Comparison of ENCODE assay signal across 11 cellular contexts in genomic region chr22:46777609-46777970, GRCh38. TPM values are rescaled to one million over a fixed set of nuclear protein-coding genes. Genes with fewer than 3 reads are reported as not detected.
DNase-seq lines count a peak whose midpoint lies in the region; ATAC-seq, FAIRE-seq and TF ChIP-seq lines count a peak whose summit lies in the region.
"Had no signal": no experiment of that assay in that cellular context is flagged by ENCODE, and none has a peak within 500 bp of the region (broad histone marks: within the 10 kb centered on the region; RNA-seq: fewer than 3 reads in every experiment).

No MANE protein-coding gene starts in this region.

- H3K27me3 ChIP-seq in H1 (replicated peaks in 1 of 4; ENCODE audit: control insufficient read depth in 3 of 4, extremely low read depth in 1 of 4, insufficient read depth in 3 of 4, low read length in 3 of 4) = no peaks in the 10 kb centered on the region; a peak in 1 of 7 replicates

- H3K23ac ChIP-seq in H1 (ENCODE audit: insufficient read length) = no peak overlapping the region

- no peak overlapping the region for H2AFZ ChIP-seq in H1 (ENCODE audit: low read length)

- H3K27me3 Mint-ChIP-seq in T-helper 2 cell treated with Interferon-gamma antibody and Interleukin-4, amounts not matched to agents 5 μg/mL and 100 μg/mL, for 36 hours (ENCODE audit: low read depth) = no peaks in the 10 kb centered on the region

- no peak overlapping the region for H3K27ac ChIP-seq in H1 (ENCODE audit: low read depth, low read length)

- H4K20me1 ChIP-seq in H1 (replicated peaks in 1 of 2; ENCODE audit: control insufficient read depth in 1 of 2, insufficient read depth in 2 of 2, low read length in 2 of 2) = peaks cover 3 to 10% of the 10 kb centered on the region in 2 experiments

- H3K18ac ChIP-seq in H1 (ENCODE audit: extremely low read depth, low read length) = no peak overlapping the region

- no peak overlapping the region for H2BK12ac ChIP-seq in H1 (ENCODE audit: low read depth, low read length)

- TF ChIP-seq CTCF in H1 (IDR thresholded peaks at IDR 0.05; ENCODE audit: control extremely low read depth in 1 of 3, insufficient read depth in 1 of 3, low read depth in 1 of 3, low read length in 3 of 3) = no peak

- H3K9ac ChIP-seq in H1 (replicated peaks in 1 of 4; ENCODE audit: extremely low read depth in 1 of 4, low read depth in 3 of 4, low read length in 3 of 4) = no peak overlapping the region

- 87% methylated on average over 11 of the region's 11 CpGs; no CpG with 5 or more reads in 1 of the 2 experiments for WGBS in H1 (ENCODE audit: extremely low coverage in 1 of 2, insufficient coverage in 1 of 2, insufficient read length in 1 of 2, insufficient replicate concordance in 2 of 2, low coverage in 1 of 2, low lambda C conversion rate in 2 of 2, missing lambda C conversion rate in 1 of 2), 2 experiments

- H2BK5ac ChIP-seq in H1 (ENCODE audit: low read depth, low read length) = peak overlapping the region; percentile 26; the same call in 1 of the 2 replicates

- H2BK15ac ChIP-seq in H1 (ENCODE audit: low read length) = no peak overlapping the region

- no peak overlapping the region for H4K5ac ChIP-seq in H1 (ENCODE audit: insufficient read length, low read depth, low read length)

- H2BK20ac ChIP-seq in H1 (ENCODE audit: low read length) = no peak overlapping the region

- H3K36me3 ChIP-seq in H1 (ENCODE audit: control insufficient read depth in 2 of 4, insufficient read depth in 4 of 4, low read length in 3 of 4) = no peaks in the 10 kb centered on the region

- no peak overlapping the region for H3K4ac ChIP-seq in H1 (replicated peaks; ENCODE audit: insufficient read length, low read depth, low read length)

- H3K27ac Mint-ChIP-seq in T-helper 2 cell treated with Interferon-gamma antibody and Interleukin-4, amounts not matched to agents 5 μg/mL and 100 μg/mL, for 36 hours = peak overlapping the region; percentile 80

- no peaks in the 10 kb centered on the region for H3K9me3 Mint-ChIP-seq in T-helper 2 cell treated with Interferon-gamma antibody and Interleukin-4, amounts not matched to agents 5 μg/mL and 100 μg/mL, for 36 hours

- H2BK120ac ChIP-seq in H1 (replicated peaks; ENCODE audit: low read depth, low read length) = no peak overlapping the region

- no peak for TF ChIP-seq EP300 in H1 (IDR thresholded peaks at IDR 0.05; ENCODE audit: borderline replicate concordance in 1 of 2, low read depth in 2 of 2, low read length in 2 of 2)

- H3K4me3 ChIP-seq in H1 (ENCODE audit: extremely low read depth in 1 of 4, insufficient read depth in 2 of 4, low read depth in 3 of 4, low read length in 4 of 4) = no peak overlapping the region

- H3K36me3 Mint-ChIP-seq in T-helper 2 cell treated with Interferon-gamma antibody and Interleukin-4, amounts not matched to agents 5 μg/mL and 100 μg/mL, for 36 hours (ENCODE audit: low read depth) = peaks cover 4% of the 10 kb centered on the region

- peaks cover 0 to 13% (median 7%) of the 10 kb centered on the region in 4 experiments; a peak in 6 of 7 replicates for H3K4me1 ChIP-seq in H1 (replicated peaks in 1 of 4; ENCODE audit: control insufficient read depth in 3 of 4, insufficient read depth in 4 of 4, low read length in 3 of 4)

- no peak for TF ChIP-seq RAD21 in H1 (IDR thresholded peaks at IDR 0.05 in 1 of 2, conservative IDR thresholded peaks at IDR 0.05 in 1 of 2; ENCODE audit: low read depth in 2 of 2, low read length in 2 of 2)

- TF ChIP-seq POLR2A in H1 (IDR thresholded peaks at IDR 0.05; ENCODE audit: control extremely low read depth in 1 of 2, low read depth in 2 of 2, low read length in 2 of 2) = no peak

- no peak overlapping the region for H3K56ac ChIP-seq in H1 (replicated peaks; ENCODE audit: insufficient read length, low read depth, low read length)

- peaks cover 0 to 69% of the 10 kb centered on the region in 2 experiments; a peak in 2 of 4 replicates for H3K79me2 ChIP-seq in H1 (ENCODE audit: control insufficient read depth in 1 of 2, insufficient read depth in 2 of 2, low read length in 2 of 2)

- no peak overlapping the region for H2AK5ac ChIP-seq in H1 (ENCODE audit: low read depth, low read length)

- no peaks in the 10 kb centered on the region for H3K23me2 ChIP-seq in H1 (ENCODE audit: low read depth, low read length)

- DNase-seq in T-helper 2 cell treated with Interferon-gamma antibody and Interleukin-4, amounts not matched to agents 5 μg/mL and 100 μg/mL, for 36 hours (ENCODE audit: low spot score) = no peak
- DNase-seq in H1 (ENCODE audit: low read depth in 1 of 2, low spot score in 2 of 2) (no peak), occipital lobe (lab: John Stamatoyannopoulos, UW) (no peak), dedifferentiated amniotic fluid mesenchymal stem cell (ENCODE audit: extremely low spot score) (no peak)
- DNase-seq in stimulated activated CD4-positive, alpha-beta T cell treated with anti-CD3 and anti-CD28 coated beads, Interleukin-4, amount 100 ng/mL, for 24 hours = peak; percentile 57
- DNase-seq: cerebellar nuclear complex, SHP77 had no signal

- peak overlapping the region; percentile 79 for H3K4me3 Mint-ChIP-seq in T-helper 2 cell treated with Interferon-gamma antibody and Interleukin-4, amounts not matched to agents 5 μg/mL and 100 μg/mL, for 36 hours

- H3K4me1 Mint-ChIP-seq in T-helper 2 cell treated with Interferon-gamma antibody and Interleukin-4, amounts not matched to agents 5 μg/mL and 100 μg/mL, for 36 hours (ENCODE audit: low read depth) = peaks cover 46% of the 10 kb centered on the region

- no peaks in the 10 kb centered on the region for H3K9me3 ChIP-seq in H1 (ENCODE audit: insufficient read depth in 2 of 2, low read depth in 1 of 2, low read length in 1 of 2)

- H3K4me2 ChIP-seq in H1 (ENCODE audit: insufficient read depth in 1 of 2, low read depth in 2 of 2, low read length in 2 of 2) = no peak overlapping the region

- no peak overlapping the region for H4K91ac ChIP-seq in H1 (replicated peaks; ENCODE audit: insufficient read length, low read length)

- ATAC-seq in GM18498 (IDR thresholded peaks at IDR 0.05; ENCODE audit: unreplicated experiment) (peak; percentile 37), HG03460 (IDR thresholded peaks at IDR 0.05; ENCODE audit: unreplicated experiment) (no peak), GM21825 (IDR thresholded peaks at IDR 0.05; ENCODE audit: unreplicated experiment) (no peak)

- H3K14ac ChIP-seq in H1 (ENCODE audit: insufficient read length) = no peak overlapping the region

- CTCF ChIA-PET in H1 (lab: Charles Lee; ENCODE audit: partially characterized antibody) = no interaction called here

- POLR2A ChIA-PET in H1 (lab: Charles Lee; ENCODE audit: partially characterized antibody) = no interaction called here

- FAIRE-seq in H1 (lab: Jason Lieb, UNC) = no peak
- FAIRE-seq: keratinocyte had no signal

- H3K79me1 ChIP-seq in H1 (ENCODE audit: low read depth, low read length) = peaks cover 18% of the 10 kb centered on the region

- peak overlapping the region; percentile 45 for H4K8ac ChIP-seq in H1 (ENCODE audit: extremely low read depth, insufficient read depth, low read length)

TF ChIP-seq in H1, 55 proteins besides CTCF, POLR2A, EP300 and RAD21:
- no peak for TF ChIP-seq ZNF274 (IDR thresholded peaks at IDR 0.05; ENCODE audit: borderline replicate concordance, extremely low read depth, low read length)
- TF ChIP-seq HDAC6 (IDR thresholded peaks at IDR 0.05; ENCODE audit: low read depth, low read length) = no peak
- TF ChIP-seq USF2 (IDR thresholded peaks at IDR 0.05; ENCODE audit: low read length) = no peak
- TF ChIP-seq CBX8 (IDR thresholded peaks at IDR 0.05; ENCODE audit: borderline replicate concordance, low read depth, low read length) = no peak
- no peak for TF ChIP-seq TEAD4 (IDR thresholded peaks at IDR 0.05; ENCODE audit: low read depth, low read length)
- no peak for TF ChIP-seq BRCA1 (IDR thresholded peaks at IDR 0.05; ENCODE audit: low read depth, low read length)
- no peak for TF ChIP-seq POU5F1 (IDR thresholded peaks at IDR 0.05; ENCODE audit: low read depth, low read length)
TF ChIP-seq in H1: peak in this region for 0.

RNA-seq across cellular contexts. Expression of gene TBC1D22A, which starts 15.1 kb away (rescaled TPM):
- 18.4 and 19.0 TPM in 2 replicates for total RNA-seq in H1 (2021; fragmentation: NEBNext Ultra II Directional; extraction: Animal tissue kit (Norgen Biotek cat#: 25700))
- 11.9 and 14.0 TPM in 2 replicates for polyA plus RNA-seq in H1 (2011; rRNA removed)
- polyA plus RNA-seq in H1 (2011; cell fraction: cytosol; rRNA removed) = 11.3 TPM
- polyA plus RNA-seq in H1 (2011; cell fraction: nucleus; rRNA removed) = 11.6 TPM
- 11.4 to 14.8 TPM (median 13.5 TPM) in 4 replicates for polyA plus RNA-seq in H1 (2012, experiment 1 of 2)
- 14.1 TPM for polyA plus RNA-seq in H1 (2012, experiment 2 of 2)
- polyA plus RNA-seq in H1 (2013, experiment 1 of 2) = 9.6 TPM
- polyA plus RNA-seq in H1 (2013, experiment 2 of 2) = 9.5 TPM
- polyA minus RNA-seq in H1 (2011; rRNA and poly(A)+ RNA removed) = 10.9 and 12.5 TPM in 2 replicates
- 11.4 TPM for polyA minus RNA-seq in H1 (2011; cell fraction: cytosol; rRNA and poly(A)+ RNA removed)
- 19.0 TPM for polyA minus RNA-seq in H1 (2011; cell fraction: nucleus; rRNA and poly(A)+ RNA removed)
- 4.5 TPM for total RNA-seq in occipital lobe

RNA-seq across cellular contexts. Expression of gene CERK, which starts 39.5 kb away (rescaled TPM):
- total RNA-seq in H1 (2021; fragmentation: NEBNext Ultra II Directional; extraction: Animal tissue kit (Norgen Biotek cat#: 25700)) = 59.0 TPM in 2 replicates
- polyA plus RNA-seq in H1 (2011; rRNA removed) = 26.6 and 31.5 TPM in 2 replicates
- polyA plus RNA-seq in H1 (2011; cell fraction: cytosol; rRNA removed) = 37.5 TPM
- 33.7 TPM for polyA plus RNA-seq in H1 (2011; cell fraction: nucleus; rRNA removed)
- 36.8 to 41.7 TPM (median 38.9 TPM) in 4 replicates for polyA plus RNA-seq in H1 (2012, experiment 1 of 2)
- polyA plus RNA-seq in H1 (2012, experiment 2 of 2) = 32.8 TPM
- 27.6 TPM for polyA plus RNA-seq in H1 (2013, experiment 1 of 2)
- polyA plus RNA-seq in H1 (2013, experiment 2 of 2) = 28.7 TPM
- polyA minus RNA-seq in H1 (2011; rRNA and poly(A)+ RNA removed) = 55.9 and 58.7 TPM in 2 replicates
- polyA minus RNA-seq in H1 (2011; cell fraction: cytosol; rRNA and poly(A)+ RNA removed) = 36.6 TPM
- polyA minus RNA-seq in H1 (2011; cell fraction: nucleus; rRNA and poly(A)+ RNA removed) = 26.0 TPM
- 42.0 TPM for total RNA-seq in occipital lobe
